In the genomic region with DNA sequence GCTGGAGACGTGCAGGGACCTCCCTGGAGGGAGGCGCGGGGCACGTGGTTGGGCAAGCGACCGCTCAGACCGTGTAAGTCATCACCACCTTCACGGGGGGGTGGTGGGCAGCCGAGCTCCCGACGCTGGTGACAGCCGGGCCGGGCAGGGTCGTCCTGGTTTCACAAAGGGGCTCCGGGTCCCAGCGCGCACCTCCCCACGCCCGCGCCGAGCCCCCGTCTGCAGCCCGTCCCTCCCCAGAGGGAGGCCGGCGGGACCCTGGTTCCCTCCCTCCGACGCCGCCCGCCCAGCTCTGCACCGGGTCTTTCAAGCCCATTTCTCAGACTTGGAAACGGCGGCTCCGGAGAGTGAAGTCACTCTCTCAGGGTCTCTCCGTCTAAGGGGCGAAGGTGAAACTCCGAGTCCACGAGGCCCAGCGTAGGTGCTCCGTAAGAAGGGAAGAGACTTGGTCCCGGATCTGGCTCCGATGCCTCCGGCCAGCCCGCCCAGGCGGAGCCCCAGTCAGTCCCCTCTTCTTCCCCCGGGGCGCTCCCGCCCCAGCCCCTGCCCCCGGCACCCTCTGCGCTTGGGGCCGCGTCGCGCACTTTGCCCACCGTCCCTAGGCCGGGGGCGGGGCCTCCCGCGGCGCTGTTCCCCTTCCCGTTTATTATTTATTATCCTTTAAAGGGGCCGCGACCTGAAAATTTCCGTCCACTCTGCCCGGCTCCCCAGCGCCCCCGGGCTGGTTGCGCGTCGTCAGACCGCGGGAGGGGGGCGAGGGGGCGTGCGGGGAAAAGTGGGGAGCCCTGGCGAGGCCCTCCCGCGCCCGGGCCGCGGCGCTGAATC, we compare ENCODE assay signal across 8 cellular contexts. TPM values are rescaled to one million over a fixed set of nuclear protein-coding genes. Genes with fewer than 3 reads are reported as not detected.
DNase-seq lines count a peak whose midpoint lies in the region; ATAC-seq and TF ChIP-seq lines count a peak whose summit lies in the region.

No MANE protein-coding gene starts in this region.

- H2AFZ ChIP-seq in GM23338, result peak overlapping the region; percentile 80

- TF ChIP-seq CTCF in GM23338 (conservative IDR thresholded peaks at IDR 0.05; ENCODE audit: low read depth in 2 of 2) (no peak), RWPE2 (IDR thresholded peaks at IDR 0.05; ENCODE audit: poor library complexity, severe bottlenecking) (peak; percentile 15), testis (IDR thresholded peaks at IDR 0.05) (no peak)

- no peaks in the 10 kb centered on the region; the same call in 2 of the 3 replicates for H3K9me3 Mint-ChIP-seq in GM23338
- no peaks in the 10 kb centered on the region for H3K9me3 Mint-ChIP-seq in natural killer cell treated with Interleukin-12 subunit alpha and Interleukin-12 subunit beta and Interleukin-15 and Interleukin-18, amount 100 ng/mL, for 72 hours

- H3K9me3 ChIP-seq in KOPT-K1 (ENCODE audit: insufficient read depth, low read length, poor library complexity, severe bottlenecking) (no peaks in the 10 kb centered on the region), RWPE2 (ENCODE audit: severe bottlenecking) (no peaks in the 10 kb centered on the region), testis (no peaks in the 10 kb centered on the region)

- peaks cover 9% of the 10 kb centered on the region; the same call in 2 of the 3 replicates for H3K4me1 Mint-ChIP-seq in GM23338
- peaks cover 9 to 10% of the 10 kb centered on the region in 2 donors for H3K4me1 Mint-ChIP-seq in natural killer cell treated with Interleukin-12 subunit alpha and Interleukin-12 subunit beta and Interleukin-15 and Interleukin-18, amount 100 ng/mL, for 72 hours (ENCODE audit: low read depth in 2 of 2)

- TF ChIP-seq POLR2A in testis (IDR thresholded peaks at IDR 0.05), result no peak

- peaks cover 21% of the 10 kb centered on the region for H3K27me3 Mint-ChIP-seq in GM23338 (ENCODE audit: insufficient read depth, low read depth, poor library complexity)
- H3K27me3 Mint-ChIP-seq in natural killer cell treated with Interleukin-12 subunit alpha and Interleukin-12 subunit beta and Interleukin-15 and Interleukin-18, amount 100 ng/mL, for 72 hours, result no peaks in the 10 kb centered on the region

- 1% methylated on average over 42 to 80 of the region's 81 CpGs for WGBS in testis, 2 donors

- H3K36me3 Mint-ChIP-seq in GM23338 (ENCODE audit: low read depth), result peaks cover 6% of the 10 kb centered on the region; the same call in 2 of the 3 replicates
- H3K36me3 Mint-ChIP-seq in natural killer cell treated with Interleukin-12 subunit alpha and Interleukin-12 subunit beta and Interleukin-15 and Interleukin-18, amount 100 ng/mL, for 72 hours, result no peaks in the 10 kb centered on the region

- intact Hi-C loops in testis (cut with DNase I; ENCODE audit: low total_unique reads), result loop anchor here (5.0 to 10.0 kb wide), 2 partner anchors 57 to 140 kb away; partner anchors contain the start of gene WDR18

- H3K9me2 ChIP-seq in GM23338 (ENCODE audit: insufficient read depth), result no peaks in the 10 kb centered on the region

- H3K4me1 ChIP-seq in GM23338 (ENCODE audit: insufficient read depth) (peaks cover 10% of the 10 kb centered on the region), RWPE2 (ENCODE audit: insufficient read depth, poor library complexity, severe bottlenecking) (no peaks in the 10 kb centered on the region), testis (peaks cover 18% of the 10 kb centered on the region)

- peak overlapping the region; percentile 69 for H3K4me3 Mint-ChIP-seq in GM23338
- peak overlapping the region; percentile 75 for H3K4me3 Mint-ChIP-seq in natural killer cell treated with Interleukin-12 subunit alpha and Interleukin-12 subunit beta and Interleukin-15 and Interleukin-18, amount 100 ng/mL, for 72 hours

- peak overlapping the region; percentile 88 for H3K4me2 ChIP-seq in GM23338

- no peaks in the 10 kb centered on the region; the same call in none of the 2 replicates for H4K20me1 ChIP-seq in GM23338 (replicated peaks; ENCODE audit: insufficient read depth)

- H3K27me3 ChIP-seq in GM23338 (ENCODE audit: insufficient read depth) (peaks cover 21% of the 10 kb centered on the region), RWPE2 (ENCODE audit: insufficient read depth, poor library complexity, severe bottlenecking) (peaks cover 10% of the 10 kb centered on the region), testis (no peaks in the 10 kb centered on the region)

- H3K27ac ChIP-seq in GM23338 (ENCODE audit: low read depth) (peak overlapping the region; percentile 83; the same call in 1 of the 2 replicates), KOPT-K1 (ENCODE audit: low read depth, low read length, poor library complexity, severe bottlenecking) (peak overlapping the region; percentile 77), RWPE2 (ENCODE audit: poor library complexity, severe bottlenecking) (peak overlapping the region; percentile 70), testis (peak overlapping the region; percentile 21 to 78)

- peak; percentile 71 for ATAC-seq in GM23338
- peak; percentile 54 for ATAC-seq in RWPE2 (ENCODE audit: low read depth)
- ATAC-seq in natural killer cell treated with Interleukin-12 subunit alpha and Interleukin-12 subunit beta and Interleukin-15 and Interleukin-18, amount 100 ng/mL, for 72 hours, result peak; percentile 83 to 85

- H3K79me2 ChIP-seq in GM23338 (replicated peaks; ENCODE audit: insufficient read depth), result peaks cover 27% of the 10 kb centered on the region

- peaks cover 15% of the 10 kb centered on the region; the same call in 1 of the 2 replicates for H3F3A ChIP-seq in GM23338 (replicated peaks; ENCODE audit: low read depth)

- peak; percentile 87 for DNase-seq in EL
- peak; percentile 92 for DNase-seq in GM23338 (ENCODE audit: low spot score)
- peak; percentile 54 for DNase-seq in RWPE2 (ENCODE audit: low spot score)
- peak; percentile 91 for DNase-seq in activated effector memory CD4-positive, alpha-beta T cell treated with anti-CD3 and anti-CD28 coated beads, Interleukin-2, amount 50 U/mL, for 16 hours
- DNase-seq in fibroblast of the conjunctiva (ENCODE audit: low read depth), result peak; percentile 26
- DNase-seq in natural killer cell treated with Interleukin-12 subunit alpha and Interleukin-12 subunit beta and Interleukin-15 and Interleukin-18, amount 100 ng/mL, for 72 hours (ENCODE audit: low spot score), result peak; percentile 83
- DNase-seq in testis, result peak; percentile 84

- H3K4me3 ChIP-seq in GM23338, result peak overlapping the region; percentile 89
- H3K4me3 ChIP-seq in RWPE2 (ENCODE audit: severe bottlenecking), result peak overlapping the region; percentile 81
- peak overlapping the region; percentile 78 to 82 for H3K4me3 ChIP-seq in testis

- no peaks in the 10 kb centered on the region; the same call in 1 of the 2 replicates for H3K36me3 ChIP-seq in GM23338 (ENCODE audit: insufficient read depth)
- peaks cover 4% of the 10 kb centered on the region; the same call in 1 of the 2 replicates for H3K36me3 ChIP-seq in KOPT-K1 (ENCODE audit: insufficient read depth, low read length)
- H3K36me3 ChIP-seq in RWPE2 (ENCODE audit: low read depth), result no peaks in the 10 kb centered on the region
- H3K36me3 ChIP-seq in testis (ENCODE audit: low read depth, missing control alignments), result no peaks in the 10 kb centered on the region

- no peak overlapping the region for H3K27ac Mint-ChIP-seq in GM23338
- peak overlapping the region; percentile 46 to 56 for H3K27ac Mint-ChIP-seq in natural killer cell treated with Interleukin-12 subunit alpha and Interleukin-12 subunit beta and Interleukin-15 and Interleukin-18, amount 100 ng/mL, for 72 hours

TF ChIP-seq in GM23338, 12 proteins besides CTCF, POLR2A, EP300 and RAD21:
- peak; percentile 95 for TF ChIP-seq JUNB (IDR thresholded peaks at IDR 0.05; ENCODE audit: unreplicated experiment)
- 0 out of 2 replicates have a peak, but pooled peaks have one; percentile 2 for TF ChIP-seq CREB1 (CRISPR knock-in tag; IDR thresholded peaks at IDR 0.05; ENCODE audit: low read depth)
- no peak for TF ChIP-seq ZNF331 (CRISPR knock-in tag; IDR thresholded peaks at IDR 0.05; ENCODE audit: low read depth)
TF ChIP-seq in GM23338: peak in this region for 2.

RNA-seq across cellular contexts. Expression of gene ARID3A, which starts 0.5 kb away (rescaled TPM):
- total RNA-seq in GM23338 (2014; rRNA removed; shearing (Covaris generic)), result 48.8 and 51.6 TPM in 2 replicates
- polyA plus RNA-seq in GM23338 (2016; fragmentation: Nextera tagmentation; extraction: Ambion mirVana) (33.6 and 36.6 TPM in 2 replicates), testis (ENCODE audit: insufficient read depth, low read depth, low replicate concordance) (38.2 TPM)
- 10 to 100 TPM; 42.8 to 46.1 TPM for total RNA-seq in natural killer cell treated with Interleukin-12 subunit alpha and Interleukin-12 subunit beta and Interleukin-15 and Interleukin-18, amount 100 ng/mL, for 72 hours
- total RNA-seq in testis, result 10 to 100 TPM; 15.3 to 26.5 TPM

RNA-seq across cellular contexts. Expression of gene KISS1R, which starts 8.2 kb away (rescaled TPM):
- 2.4 and 4.0 TPM in 2 replicates for total RNA-seq in GM23338 (2014; rRNA removed; shearing (Covaris generic))
- polyA plus RNA-seq in GM23338 (2016; fragmentation: Nextera tagmentation; extraction: Ambion mirVana), result 0.78 and 1.0 TPM in 2 replicates
- 1 to 10 TPM in 1 of 2 donors, not detected in 1; 1.1 TPM for total RNA-seq in natural killer cell treated with Interleukin-12 subunit alpha and Interleukin-12 subunit beta and Interleukin-15 and Interleukin-18, amount 100 ng/mL, for 72 hours
- not detected for total RNA-seq in testis
- polyA plus RNA-seq in testis (ENCODE audit: insufficient read depth, low read depth, low replicate concordance), result not detected

RNA-seq across cellular contexts. Expression of gene R3HDM4, which starts 12.3 kb away (rescaled TPM):
- 87.1 and 87.8 TPM in 2 replicates for total RNA-seq in GM23338 (2014; rRNA removed; shearing (Covaris generic))
- polyA plus RNA-seq in GM23338 (2016; fragmentation: Nextera tagmentation; extraction: Ambion mirVana) (76.5 and 87.4 TPM in 2 replicates), testis (ENCODE audit: insufficient read depth, low read depth, low replicate concordance) (19.2 TPM)
- 10 to 100 TPM; 48.4 to 68.3 TPM for total RNA-seq in natural killer cell treated with Interleukin-12 subunit alpha and Interleukin-12 subunit beta and Interleukin-15 and Interleukin-18, amount 100 ng/mL, for 72 hours
- 10 to 100 TPM; 24.6 to 30.1 TPM for total RNA-seq in testis

RNA-seq across cellular contexts. Expression of gene RNU6-9, which starts 32.0 kb away (rescaled TPM):
- not detected in 2 replicates for total RNA-seq in GM23338 (2014; rRNA removed; shearing (Covaris generic))
- polyA plus RNA-seq in GM23338 (2016; fragmentation: Nextera tagmentation; extraction: Ambion mirVana) (not detected in 2 replicates), testis (ENCODE audit: insufficient read depth, low read depth, low replicate concordance) (not detected)
- not detected for total RNA-seq in natural killer cell treated with Interleukin-12 subunit alpha and Interleukin-12 subunit beta and Interleukin-15 and Interleukin-18, amount 100 ng/mL, for 72 hours
- not detected for total RNA-seq in testis

RNA-seq across cellular contexts. Expression of gene MED16, which starts 32.3 kb away (rescaled TPM):
- total RNA-seq in GM23338 (2014; rRNA removed; shearing (Covaris generic)), result 62.3 and 73.6 TPM in 2 replicates
- polyA plus RNA-seq in GM23338 (2016; fragmentation: Nextera tagmentation; extraction: Ambion mirVana), result 52.7 and 58.7 TPM in 2 replicates
- total RNA-seq in natural killer cell treated with Interleukin-12 subunit alpha and Interleukin-12 subunit beta and Interleukin-15 and Interleukin-18, amount 100 ng/mL, for 72 hours, result 10 to 100 TPM; 46.4 to 79.6 TPM
- total RNA-seq in testis, result 100 to 1,000 TPM in 1 of 2 donors, 10 to 100 TPM in 1; 94.7 to 124 TPM
- 50.7 TPM for polyA plus RNA-seq in testis (ENCODE audit: insufficient read depth, low read depth, low replicate concordance)

Comparison
In these comparisons a context has a peak if more than half of its experiments do, and no peak if none do; other contexts are left out.
1. Peak in every context shown above with its lines: DNase-seq, ATAC-seq, H3K4me3 ChIP-seq and H3K27ac ChIP-seq.
2. DNase-seq: peak in every context shown above with its lines; median percentile 92 in GM23338; 91 in activated effector memory CD4-positive, alpha-beta T cell treated with anti-CD3 and anti-CD28 coated beads, Interleukin-2, amount 50 U/mL, for 16 hours; 87 in EL; 84 in testis; 83 in natural killer cell treated with Interleukin-12 subunit alpha and Interleukin-12 subunit beta and Interleukin-15 and Interleukin-18, amount 100 ng/mL, for 72 hours; 54 in RWPE2; 26 in fibroblast of the conjunctiva.